ENCODE assay signal across 16 cellular contexts in the genomic region with DNA sequence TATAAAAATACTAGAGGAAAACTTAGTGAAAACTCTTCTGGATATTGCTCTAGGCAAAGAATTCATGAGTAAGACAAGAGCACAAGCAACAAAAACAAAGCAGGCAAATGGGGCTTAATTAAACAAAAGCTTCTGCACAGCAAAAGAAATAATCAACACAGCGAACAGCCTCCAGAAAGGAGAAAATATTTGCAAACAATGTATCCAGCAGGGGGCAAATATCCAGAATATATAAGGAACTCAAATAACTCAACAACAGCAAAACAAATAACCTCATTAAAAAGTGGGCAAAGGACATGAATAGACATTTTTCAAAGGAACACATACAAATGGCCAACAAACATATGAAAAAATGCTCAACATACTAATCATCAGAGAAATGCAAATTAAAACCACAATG. TPM values are rescaled to one million over a fixed set of nuclear protein-coding genes. Genes with fewer than 3 reads are reported as not detected.
DNase-seq lines count a peak whose midpoint lies in the region; ATAC-seq and TF ChIP-seq lines count a peak whose summit lies in the region.
"Had no signal": no experiment of that assay in that cellular context is flagged by ENCODE, and none has a peak within 500 bp of the region (broad histone marks: within the 10 kb centered on the region; RNA-seq: fewer than 3 reads in every experiment).

No MANE protein-coding gene starts in this region.

- ATAC-seq in foreskin keratinocyte = no peak
- no peak for ATAC-seq in CD8-positive, alpha-beta T cell

- H3K27ac Mint-ChIP-seq in CD8-positive, alpha-beta T cell = no peak overlapping the region
- H3K27ac Mint-ChIP-seq: nephron had no signal

- CTCF ChIA-PET in CD8-positive, alpha-beta T cell (lab: Charles Lee) = interaction anchor here (0.8 to 1.4 kb wide), 3 partner anchors 14 to 244 kb away, joined by 3 to 6 read pairs (median 3); no protein-coding TSS in a partner anchor

- H2AFZ ChIP-seq in GM23248 (no peak overlapping the region), SU-DHL-6 (ENCODE audit: low read depth, low read length, severe bottlenecking) (no peak overlapping the region)

- no peak overlapping the region for H3K4me3 ChIP-seq in GM23248
- H3K4me3 ChIP-seq in SU-DHL-6 (ENCODE audit: insufficient read depth, low read length, poor library complexity, severe bottlenecking) = no peak overlapping the region
- no peak overlapping the region for H3K4me3 ChIP-seq in CD8-positive, alpha-beta T cell (ENCODE audit: low read depth, low read length)
- H3K4me3 ChIP-seq: HAP-1, prostate gland, testis had no signal

- H3K79me2 ChIP-seq in GM23248 (ENCODE audit: insufficient read depth) (no peaks in the 10 kb centered on the region), SU-DHL-6 (ENCODE audit: insufficient read depth, low read length) (no peaks in the 10 kb centered on the region)

- intact Hi-C loops in CD8-positive, alpha-beta T cell (cut with DNase I, micrococcal nuclease) = loop anchor here in 1 of 2 experiments (5.0 kb wide), 1 partner anchor 1900 kb away; the partner anchor contains the start of gene IFNGR1

- no peaks in the 10 kb centered on the region for H3K27me3 Mint-ChIP-seq in CD8-positive, alpha-beta T cell (ENCODE audit: low read depth)

- in situ Hi-C loops in GM23248 (cut with MboI) = no loop called here

- peak; percentile 21 for TF ChIP-seq CTCF in SU-DHL-6 (IDR thresholded peaks at IDR 0.05; ENCODE audit: insufficient read depth, low read length, poor library complexity, severe bottlenecking)
- TF ChIP-seq CTCF in foreskin keratinocyte (conservative IDR thresholded peaks at IDR 0.05) = peak; percentile 44
- TF ChIP-seq CTCF in CD8-positive, alpha-beta T cell (IDR thresholded peaks at IDR 0.05) = no peak

- H3K9me3 ChIP-seq in GM23248 (ENCODE audit: low read depth) (no peaks in the 10 kb centered on the region), SU-DHL-6 (ENCODE audit: insufficient read depth, low read length) (peaks cover 10% of the 10 kb centered on the region; the same call in 1 of the 2 replicates)
- peaks cover 21% of the 10 kb centered on the region for H3K9me3 ChIP-seq in CD8-positive, alpha-beta T cell (ENCODE audit: low read length)
- H3K9me3 ChIP-seq: prostate gland, testis had no signal

- H3F3A ChIP-seq in GM23248 (ENCODE audit: insufficient read depth) = no peaks in the 10 kb centered on the region
- H3F3A ChIP-seq in SU-DHL-6 (ENCODE audit: insufficient read depth) = no peaks in the 10 kb centered on the region

- H3K4me3 Mint-ChIP-seq in CD8-positive, alpha-beta T cell = no peak overlapping the region
- H3K4me3 Mint-ChIP-seq: nephron had no signal

- H3K27me3 ChIP-seq in GM23248 (replicated peaks; ENCODE audit: insufficient read depth) = no peaks in the 10 kb centered on the region
- H3K27me3 ChIP-seq in SU-DHL-6 (ENCODE audit: low read length) = no peaks in the 10 kb centered on the region
- no peaks in the 10 kb centered on the region for H3K27me3 ChIP-seq in foreskin keratinocyte
- H3K27me3 ChIP-seq in CD8-positive, alpha-beta T cell (ENCODE audit: insufficient read depth, low read length) = no peaks in the 10 kb centered on the region
- H3K27me3 ChIP-seq: testis had no signal

- no peaks in the 10 kb centered on the region for H3K4me1 ChIP-seq in GM23248 (ENCODE audit: insufficient read depth)
- H3K4me1 ChIP-seq in foreskin keratinocyte = peaks cover 10% of the 10 kb centered on the region
- peaks cover 48% of the 10 kb centered on the region for H3K4me1 ChIP-seq in CD8-positive, alpha-beta T cell (ENCODE audit: insufficient read depth, low read length)
- H3K4me1 ChIP-seq: prostate gland, testis had no signal

- H3K4me1 Mint-ChIP-seq in CD8-positive, alpha-beta T cell (ENCODE audit: low read depth) = peaks cover 50% of the 10 kb centered on the region

- DNase-seq in CD1c-positive myeloid dendritic cell (ENCODE audit: extremely low spot score) (peak; percentile 32), GM23248 (peak; percentile 32), foreskin keratinocyte (no peak), midbrain (lab: John Stamatoyannopoulos, UW) (no peak), islet precursor cell (no peak), NCI-H446 (lab: John Stamatoyannopoulos, UW) (no peak)
- DNase-seq in CD8-positive, alpha-beta T cell = no peak
- DNase-seq: amniotic stem cell, NCI-H1436 treated with DMSO at 0.1 percent for 48 hours, NCI-H226, SHP77 treated with DMSO at 0.1 percent for 48 hours, testis had no signal

- H3K36me3 ChIP-seq in GM23248 (ENCODE audit: low read depth) (no peaks in the 10 kb centered on the region), SU-DHL-6 (ENCODE audit: low read length) (no peaks in the 10 kb centered on the region)
- no peaks in the 10 kb centered on the region for H3K36me3 ChIP-seq in CD8-positive, alpha-beta T cell (ENCODE audit: insufficient read depth, low read length)
- H3K36me3 ChIP-seq: HAP-1, prostate gland had no signal

- H3K9ac ChIP-seq in GM23248 = no peak overlapping the region
- H3K9ac ChIP-seq in SU-DHL-6 (ENCODE audit: low read length) = no peak overlapping the region

- no peak overlapping the region for H3K27ac ChIP-seq in GM23248
- no peak overlapping the region for H3K27ac ChIP-seq in SU-DHL-6 (ENCODE audit: low read depth, low read length)
- no peak overlapping the region for H3K27ac ChIP-seq in foreskin keratinocyte
- H3K27ac ChIP-seq in CD8-positive, alpha-beta T cell (ENCODE audit: low read depth, low read length) = no peak overlapping the region
- H3K27ac ChIP-seq: prostate gland, testis had no signal

- H4K20me1 ChIP-seq in GM23248 (ENCODE audit: insufficient read depth) (no peaks in the 10 kb centered on the region), SU-DHL-6 (ENCODE audit: low read depth, low read length) (no peaks in the 10 kb centered on the region)

- H3K9me2 ChIP-seq in GM23248 (ENCODE audit: insufficient read depth) = no peaks in the 10 kb centered on the region
- H3K9me2 ChIP-seq in SU-DHL-6 (replicated peaks; ENCODE audit: insufficient read depth, low read length) = no peaks in the 10 kb centered on the region

- POLR2A ChIA-PET in CD8-positive, alpha-beta T cell (lab: Charles Lee) = interaction anchor here (0.7 to 1.7 kb wide), 3 partner anchors 15 to 257 kb away, joined by 4 to 5 read pairs (median 5); partner anchors contain the start of gene CITED2

- H3K9me3 Mint-ChIP-seq in CD8-positive, alpha-beta T cell = peaks cover 21% of the 10 kb centered on the region

- H3K4me2 ChIP-seq in GM23248 (ENCODE audit: unreplicated experiment) = no peak overlapping the region
- H3K4me2 ChIP-seq in SU-DHL-6 (ENCODE audit: low read depth, low read length, poor library complexity, severe bottlenecking) = no peak overlapping the region

- peaks cover 26% of the 10 kb centered on the region for H3K36me3 Mint-ChIP-seq in CD8-positive, alpha-beta T cell

- 64 to 70% methylated on average over 1 of the region's 1 CpG for WGBS in GM23248 (ENCODE audit: low coverage in 1 of 2, low lambda C conversion rate in 2 of 2, missing lambda C conversion rate in 2 of 2), 2 experiments

RNA-seq across cellular contexts. Expression of gene HECA, which starts 17.1 kb away (rescaled TPM):
- total RNA-seq in GM23248 (2014; rRNA removed; shearing (Covaris generic)) = 17.2 and 22.5 TPM in 2 replicates
- polyA plus RNA-seq in GM23248 (2016; fragmentation: Nextera tagmentation; extraction: Ambion mirVana) (2.7 and 2.9 TPM in 2 replicates), foreskin keratinocyte (4.4 and 4.7 TPM in 2 replicates)
- 15.4 and 16.1 TPM in 2 replicates for total RNA-seq in foreskin keratinocyte
- total RNA-seq in CD8-positive, alpha-beta T cell = 100 to 1,000 TPM; 231 to 234 TPM

Comparison
In these comparisons a context has a peak if more than half of its experiments do, and no peak if none do; other contexts are left out.
1. DNase-seq: peak in CD1c-positive myeloid dendritic cell (single experiment) and GM23248 (single experiment); none in foreskin keratinocyte (0 of 2), midbrain (single experiment), islet precursor cell (single experiment), CD8-positive, alpha-beta T cell (0 of 7) and NCI-H446 (0 of 2).